Comparison of ENCODE assay signal across 13 cellular contexts in the genomic region with DNA sequence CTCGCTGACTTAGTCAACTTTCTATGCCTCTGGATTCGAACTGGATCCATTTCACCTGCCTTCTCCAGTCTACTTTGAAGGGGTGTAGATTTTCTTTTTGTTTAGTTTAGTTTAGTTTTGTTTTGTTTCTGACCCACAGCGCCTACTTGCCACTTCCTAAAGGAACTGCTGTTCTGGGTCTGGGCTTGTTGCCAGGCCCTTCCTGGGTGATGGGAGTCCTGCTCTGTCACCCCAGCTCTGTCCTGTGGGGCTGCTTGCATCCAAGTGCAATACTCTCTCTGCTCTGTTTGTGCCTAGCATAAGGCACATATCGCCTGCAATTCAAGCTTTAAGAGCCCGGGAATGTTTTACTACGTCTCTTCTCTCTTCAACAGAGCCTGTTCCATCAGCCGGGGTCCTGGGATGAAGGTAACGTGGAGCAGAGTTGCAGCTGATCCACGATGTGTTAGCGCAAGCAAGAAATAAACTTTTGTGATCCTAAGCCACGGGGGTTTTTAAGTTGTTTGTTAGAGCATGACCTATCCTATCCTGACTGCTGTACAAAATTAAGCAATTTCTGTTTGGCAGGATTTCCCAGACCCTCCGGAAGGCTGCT. TPM values are rescaled to one million over a fixed set of nuclear protein-coding genes. Genes with fewer than 3 reads are reported as not detected.
A peak's percentile ranks its signal among the peaks of the same experiment; 100 is the strongest.
DNase-seq lines count a peak whose midpoint lies in the region; ATAC-seq and TF ChIP-seq lines count a peak whose summit lies in the region.
"Had no signal": no experiment of that assay in that cellular context is flagged by ENCODE, and none has a peak within 500 bp of the region (broad histone marks: within the 10 kb centered on the region; RNA-seq: fewer than 3 reads in every experiment).

No MANE protein-coding gene starts in this region.

- TF ChIP-seq POLR2A in adrenal gland (IDR thresholded peaks at IDR 0.05): no peak

- no peak overlapping the region for H3K9ac ChIP-seq in BLaER1

- H4K20me1 ChIP-seq in BLaER1: no peaks in the 10 kb centered on the region
- no peaks in the 10 kb centered on the region for H4K20me1 ChIP-seq in GM23338 (replicated peaks; ENCODE audit: insufficient read depth)

- DNase-seq in GM23338 (ENCODE audit: low spot score): peak; percentile 17
- peak in 5 of 7 donors; percentile 28 to 60 (median 49) for DNase-seq in adrenal gland
- DNase-seq in medulla oblongata (ENCODE audit: extremely low spot score): peak; percentile 69
- DNase-seq in activated effector memory CD4-positive, alpha-beta T cell treated with anti-CD3 and anti-CD28 coated beads, Interleukin-2, amount 50 U/mL, for 16 hours: no peak
- no peak for DNase-seq in omental fat pad (ENCODE audit: low spot score)
- DNase-seq in ecto neural progenitor cell (ENCODE audit: low spot score): no peak
- DNase-seq: activated CD4-positive, alpha-beta memory T cell treated with anti-CD3 and anti-CD28 coated beads for 36 hours; activated gamma-delta T cell treated with Interleukin-2 at 50 U/mL for 16 hours; midbrain; small intestine had no signal

- H3K4me2 ChIP-seq in BLaER1 (peak overlapping the region; percentile 52), GM23338 (no peak overlapping the region)

- H3K9me2 ChIP-seq in GM23338 (ENCODE audit: insufficient read depth): no peaks in the 10 kb centered on the region

- no peaks in the 10 kb centered on the region for H3K27me3 ChIP-seq in BLaER1
- no peaks in the 10 kb centered on the region for H3K27me3 ChIP-seq in GM23338 (ENCODE audit: insufficient read depth)
- H3K27me3 ChIP-seq in adrenal gland: no peaks in the 10 kb centered on the region
- H3K27me3 ChIP-seq: ovary had no signal

- H3K79me2 ChIP-seq in GM23338 (replicated peaks; ENCODE audit: insufficient read depth): no peaks in the 10 kb centered on the region

- H2AFZ ChIP-seq in GM23338: 0 out of 2 replicates have a peak overlapping the region, but pooled peaks have one; percentile 14

- H3F3A ChIP-seq in GM23338 (replicated peaks; ENCODE audit: low read depth): no peaks in the 10 kb centered on the region

- no peak overlapping the region for H3K4me3 Mint-ChIP-seq in GM23338
- H3K4me3 Mint-ChIP-seq: activated CD4-positive, alpha-beta memory T cell treated with anti-CD3 and anti-CD28 coated beads for 36 hours had no signal

- H3K27ac ChIP-seq in BLaER1 (no peak overlapping the region), GM23338 (ENCODE audit: low read depth) (no peak overlapping the region), adrenal gland (no peak overlapping the region)
- H3K27ac ChIP-seq: ovary had no signal

- peaks cover 4% of the 10 kb centered on the region for H3K27me3 Mint-ChIP-seq in GM23338 (ENCODE audit: insufficient read depth, low read depth, poor library complexity)
- H3K27me3 Mint-ChIP-seq: activated CD4-positive, alpha-beta memory T cell treated with anti-CD3 and anti-CD28 coated beads for 36 hours had no signal

- H3K4me1 ChIP-seq in BLaER1: peaks cover 46% of the 10 kb centered on the region
- H3K4me1 ChIP-seq in GM23338 (ENCODE audit: insufficient read depth): no peaks in the 10 kb centered on the region; the same call in 1 of the 2 replicates
- peaks cover 0 to 15% of the 10 kb centered on the region in 2 donors for H3K4me1 ChIP-seq in adrenal gland (replicated peaks in 1 of 2)

- TF ChIP-seq CTCF in GM23338 (conservative IDR thresholded peaks at IDR 0.05; ENCODE audit: low read depth in 2 of 2) (0 out of 4 replicates have a peak, but pooled peaks of 1 of the 2 experiments have one; percentile 12), adrenal gland (IDR thresholded peaks at IDR 0.05) (no peak), omental fat pad (IDR thresholded peaks at IDR 0.05) (no peak)

- no peaks in the 10 kb centered on the region for H3K36me3 ChIP-seq in BLaER1
- H3K36me3 ChIP-seq in GM23338 (ENCODE audit: insufficient read depth): no peaks in the 10 kb centered on the region
- no peaks in the 10 kb centered on the region for H3K36me3 ChIP-seq in adrenal gland (replicated peaks in 1 of 2)
- H3K36me3 ChIP-seq: ovary had no signal

- no peaks in the 10 kb centered on the region for H3K4me1 Mint-ChIP-seq in GM23338

- H3K36me3 Mint-ChIP-seq in GM23338 (ENCODE audit: low read depth): no peaks in the 10 kb centered on the region
- H3K36me3 Mint-ChIP-seq: activated CD4-positive, alpha-beta memory T cell treated with anti-CD3 and anti-CD28 coated beads for 36 hours had no signal

- H3K9me3 Mint-ChIP-seq in GM23338: no peaks in the 10 kb centered on the region
- H3K9me3 Mint-ChIP-seq: activated CD4-positive, alpha-beta memory T cell treated with anti-CD3 and anti-CD28 coated beads for 36 hours had no signal

- 76 to 81% (median 77%) methylated on average over 12 of the region's 12 CpGs for WGBS in adrenal gland, 4 donors

- intact Hi-C loops in adrenal gland (cut with DNase I): no loop called here

- H3K9me3 ChIP-seq in BLaER1: peaks cover 8% of the 10 kb centered on the region; the same call in 1 of the 2 replicates
- no peaks in the 10 kb centered on the region for H3K9me3 ChIP-seq in adrenal gland (replicated peaks in 1 of 3)
- H3K9me3 ChIP-seq: ovary had no signal

- peak; percentile 54; the same call in 2 of the 3 replicates for ATAC-seq in GM23338
- ATAC-seq in HG02938 (IDR thresholded peaks at IDR 0.05; ENCODE audit: unreplicated experiment): no peak
- ATAC-seq in omental fat pad (ENCODE audit: low FRiP score): no peak

- H3K4me3 ChIP-seq in BLaER1 (no peak overlapping the region), GM23338 (no peak overlapping the region), adrenal gland (no peak overlapping the region)
- H3K4me3 ChIP-seq: ovary had no signal

- no peak overlapping the region; the same call in 1 of the 2 replicates for H3K27ac Mint-ChIP-seq in GM23338
- H3K27ac Mint-ChIP-seq: activated CD4-positive, alpha-beta memory T cell treated with anti-CD3 and anti-CD28 coated beads for 36 hours had no signal

TF ChIP-seq in GM23338, 12 proteins besides CTCF, POLR2A, EP300 and RAD21 (continues in another document):
- no peak for TF ChIP-seq NANOG (IDR thresholded peaks at IDR 0.05; ENCODE audit: borderline replicate concordance)
- TF ChIP-seq STAT1 (IDR thresholded peaks at IDR 0.05; ENCODE audit: unreplicated experiment): no peak
- no peak for TF ChIP-seq JUNB (IDR thresholded peaks at IDR 0.05; ENCODE audit: unreplicated experiment)
- TF ChIP-seq ZNF114 (CRISPR knock-in tag; IDR thresholded peaks at IDR 0.05): no peak

RNA-seq across cellular contexts. Expression of a gene that starts 30.8 kb away (rescaled TPM):
- total RNA-seq in GM23338 (2014; rRNA removed; shearing (Covaris generic)): 0.43 TPM in 1 of 2 replicates, not detected in the other
- not detected in 2 replicates for polyA plus RNA-seq in GM23338 (2016; fragmentation: Nextera tagmentation; extraction: Ambion mirVana)
- 1 to 10 TPM; 2.2 to 7.3 (median 4.0) TPM for total RNA-seq in adrenal gland
- polyA plus RNA-seq in adrenal gland: 1 to 10 TPM; 1.0 to 1.4 (median 1.3) TPM
- 1 to 10 TPM; 3.1 to 5.7 (median 4.8) TPM for total RNA-seq in omental fat pad

Comparison
In these comparisons a context has a peak if more than half of its experiments do, and no peak if none do; other contexts are left out.
1. DNase-seq: peak in GM23338 (single experiment), adrenal gland (5 of 7) and medulla oblongata (single experiment); none in activated effector memory CD4-positive, alpha-beta T cell treated with anti-CD3 and anti-CD28 coated beads, Interleukin-2, amount 50 U/mL, for 16 hours (single experiment), omental fat pad (single experiment) and ecto neural progenitor cell (single experiment).